Comparison of ENCODE assay signal across 7 cellular contexts in the genomic region with DNA sequence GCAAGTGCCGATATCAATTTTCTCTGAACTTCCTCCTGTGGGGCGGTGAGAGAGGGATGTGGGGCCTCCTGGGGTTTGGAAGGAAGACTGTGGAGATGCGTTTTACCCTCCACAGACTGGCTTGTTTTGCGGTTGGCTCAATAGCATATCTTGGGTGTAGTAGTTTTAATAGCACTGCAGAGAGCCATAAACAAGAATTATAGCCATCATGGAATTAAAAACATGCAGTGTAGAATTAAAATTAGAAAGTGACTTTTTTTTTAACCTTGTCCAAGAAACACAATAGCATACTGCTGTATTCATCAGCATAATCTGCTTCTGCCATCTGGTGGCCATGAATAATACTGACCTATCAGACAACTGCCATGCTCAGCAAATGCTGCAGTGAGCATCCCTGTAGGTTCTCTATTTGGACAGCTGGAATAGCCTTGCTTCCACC. TPM values are rescaled to one million over a fixed set of nuclear protein-coding genes. Genes with fewer than 3 reads are reported as not detected.
DNase-seq lines count a peak whose midpoint lies in the region; TF ChIP-seq lines count a peak whose summit lies in the region.

No MANE protein-coding gene starts in this region.

- no peak overlapping the region for H2BK15ac ChIP-seq in mesenchymal stem cell (ENCODE audit: low read depth, poor library complexity, severe bottlenecking)

- no peak overlapping the region for H3K4me2 ChIP-seq in mesenchymal stem cell (ENCODE audit: low read length, poor library complexity, severe bottlenecking)

- no peak overlapping the region for H4K8ac ChIP-seq in mesenchymal stem cell (ENCODE audit: low read length)

- DNase-seq in GM03348 (ENCODE audit: low spot score) (peak; percentile 54), H4 (ENCODE audit: low spot score) (peak; percentile 62), NCI-H1930 (lab: John Stamatoyannopoulos, UW) (peak; percentile 57), ecto neural progenitor cell (ENCODE audit: low spot score) (peak; percentile 46), mesenchymal stem cell (peak; percentile 43), transverse colon (peak; percentile 41)
- DNase-seq in T-helper 2 cell treated with Interferon-gamma antibody and Interleukin-4, amounts not matched to agents 5 μg/mL and 100 μg/mL, for 36 hours (ENCODE audit: low spot score): peak; percentile 5

- 10% methylated on average over 2 of the region's 4 CpGs for WGBS in mesenchymal stem cell
- WGBS in transverse colon (ENCODE audit: low coverage in 1 of 2), 2 donors: 37% methylated on average over 4 of the region's 4 CpGs; no CpG with 5 or more reads in 1 of the 2 donors

- H3K9ac ChIP-seq in mesenchymal stem cell (ENCODE audit: low read length): no peak overlapping the region

- H3K4ac ChIP-seq in mesenchymal stem cell (ENCODE audit: low read depth in 1 of 2, low read length in 2 of 2): no peak overlapping the region

- H2BK120ac ChIP-seq in mesenchymal stem cell (ENCODE audit: low read depth, low read length): no peak overlapping the region

- peaks cover 6% of the 10 kb centered on the region for H3K4me1 ChIP-seq in mesenchymal stem cell (ENCODE audit: control insufficient read depth, insufficient read depth, low read depth, low read length)
- H3K4me1 ChIP-seq in transverse colon: peaks cover 0 to 3% (median 0%) of the 10 kb centered on the region in 4 donors

- no peak overlapping the region for H2BK5ac ChIP-seq in mesenchymal stem cell (ENCODE audit: low read depth, low read length, poor library complexity, severe bottlenecking)

- H3K14ac ChIP-seq in mesenchymal stem cell (ENCODE audit: low read length in 2 of 2): no peak overlapping the region

- intact Hi-C loops in transverse colon (cut with DNase I; ENCODE audit: low total_unique reads): loop anchor here (5.0 to 10.0 kb wide), 2 partner anchors 315 to 448 kb away; a partner anchor contains a TSS

- H3K4me1 Mint-ChIP-seq in T-helper 2 cell treated with Interferon-gamma antibody and Interleukin-4, amounts not matched to agents 5 μg/mL and 100 μg/mL, for 36 hours (ENCODE audit: low read depth): peaks cover 1% of the 10 kb centered on the region

- H2AK5ac ChIP-seq in mesenchymal stem cell (ENCODE audit: low read length, severe bottlenecking): no peak overlapping the region

- TF ChIP-seq POLR2A in transverse colon (IDR thresholded peaks at IDR 0.05): no peak

- H3K23ac ChIP-seq in mesenchymal stem cell (ENCODE audit: low read length in 2 of 2): no peak overlapping the region

- TF ChIP-seq CTCF in transverse colon (IDR thresholded peaks at IDR 0.05): peak; percentile 52 to 65 (median 62)

- H2AFZ ChIP-seq in mesenchymal stem cell (ENCODE audit: low read depth, low read length): no peak overlapping the region

- no peak overlapping the region for H3K4me3 Mint-ChIP-seq in T-helper 2 cell treated with Interferon-gamma antibody and Interleukin-4, amounts not matched to agents 5 μg/mL and 100 μg/mL, for 36 hours

- H3K36me3 ChIP-seq in mesenchymal stem cell (ENCODE audit: control insufficient read depth in 1 of 2, insufficient read depth in 2 of 2, low read depth in 1 of 2, low read length in 2 of 2): peaks cover 0 to 8% of the 10 kb centered on the region in 2 experiments
- H3K36me3 ChIP-seq in transverse colon: no peaks in the 10 kb centered on the region

- no peak overlapping the region for H4K91ac ChIP-seq in mesenchymal stem cell (ENCODE audit: low read length)

- H3K9me3 ChIP-seq in mesenchymal stem cell (ENCODE audit: control insufficient read depth, low read length): no peaks in the 10 kb centered on the region
- no peaks in the 10 kb centered on the region for H3K9me3 ChIP-seq in transverse colon

- no peak for TF ChIP-seq EP300 in transverse colon (IDR thresholded peaks at IDR 0.05; ENCODE audit: low read depth)

- H3K27me3 Mint-ChIP-seq in T-helper 2 cell treated with Interferon-gamma antibody and Interleukin-4, amounts not matched to agents 5 μg/mL and 100 μg/mL, for 36 hours (ENCODE audit: low read depth): no peaks in the 10 kb centered on the region

- no peak overlapping the region for H3K27ac ChIP-seq in mesenchymal stem cell (ENCODE audit: low read length, poor library complexity, severe bottlenecking)
- peak overlapping the region in 1 of 4 donors; percentile 37 for H3K27ac ChIP-seq in transverse colon

- H2BK12ac ChIP-seq in mesenchymal stem cell (ENCODE audit: low read length in 2 of 2): no peak overlapping the region

- no peaks in the 10 kb centered on the region for H3K36me3 Mint-ChIP-seq in T-helper 2 cell treated with Interferon-gamma antibody and Interleukin-4, amounts not matched to agents 5 μg/mL and 100 μg/mL, for 36 hours (ENCODE audit: low read depth)

- H3K27me3 ChIP-seq in mesenchymal stem cell (ENCODE audit: control insufficient read depth in 1 of 2, insufficient read depth in 1 of 2, low read length in 2 of 2): peaks cover 0 to 16% of the 10 kb centered on the region in 2 experiments
- no peaks in the 10 kb centered on the region for H3K27me3 ChIP-seq in transverse colon

- no peaks in the 10 kb centered on the region for H3K9me3 Mint-ChIP-seq in T-helper 2 cell treated with Interferon-gamma antibody and Interleukin-4, amounts not matched to agents 5 μg/mL and 100 μg/mL, for 36 hours

- peaks cover 12% of the 10 kb centered on the region for H3K79me1 ChIP-seq in mesenchymal stem cell (replicated peaks; ENCODE audit: low read length, poor library complexity, severe bottlenecking)

- H3K27ac Mint-ChIP-seq in T-helper 2 cell treated with Interferon-gamma antibody and Interleukin-4, amounts not matched to agents 5 μg/mL and 100 μg/mL, for 36 hours: no peak overlapping the region

- H3K18ac ChIP-seq in mesenchymal stem cell (ENCODE audit: low read depth in 1 of 2, low read length in 2 of 2): no peak overlapping the region

- in situ Hi-C loops in transverse colon (cut with MboI; ENCODE audit: low pct_ligation_motif_present in 1 of 4, low pct_unique_long_range_greater_than_20kb in 1 of 4, low sequenced_read_pairs in 3 of 4): loop anchor here (5.0 to 25.0 kb wide), 3 partner anchors 443 to 453 kb away; no protein-coding TSS in a partner anchor

- no peak overlapping the region for H3K4me3 ChIP-seq in mesenchymal stem cell (ENCODE audit: insufficient read depth in 1 of 2, low read depth in 1 of 2, low read length in 2 of 2)
- H3K4me3 ChIP-seq in transverse colon: no peak overlapping the region

RNA-seq across cellular contexts. Expression of a gene that starts 47.3 kb away (rescaled TPM):
- total RNA-seq in H4 (2014; rRNA removed; shearing (Covaris generic)): 12.3 and 16.3 TPM in 2 replicates
- 21.1 TPM for polyA plus RNA-seq in mesenchymal stem cell (2013, experiment 1 of 2)
- 21.4 TPM for polyA plus RNA-seq in mesenchymal stem cell (2013, experiment 2 of 2)
- 10 to 100 TPM in 3 of 4 donors, 1 to 10 TPM in 1; 9.7 to 21.1 (median 13.8) TPM for total RNA-seq in transverse colon

Comparison
In these comparisons a context has a peak if more than half of its experiments do, and no peak if none do; other contexts are left out.
1. DNase-seq: peak in every context shown above with its lines; median percentile 62 in H4; 57 in NCI-H1930; 54 in GM03348; 46 in ecto neural progenitor cell; 43 in mesenchymal stem cell; 41 in transverse colon; 5 in T-helper 2 cell treated with Interferon-gamma antibody and Interleukin-4, amounts not matched to agents 5 μg/mL and 100 μg/mL, for 36 hours.